ENCODE assay signal across 1 cellular context in genomic region chr5:61966558-61966957, GRCh38.
TF ChIP-seq lines count a peak whose summit lies in the region.

No MANE protein-coding gene starts in this region.

TF ChIP-seq in WTC11, 78 proteins besides CTCF, POLR2A, EP300 and RAD21 (continued from another document):
- TF ChIP-seq, protein P1, sequence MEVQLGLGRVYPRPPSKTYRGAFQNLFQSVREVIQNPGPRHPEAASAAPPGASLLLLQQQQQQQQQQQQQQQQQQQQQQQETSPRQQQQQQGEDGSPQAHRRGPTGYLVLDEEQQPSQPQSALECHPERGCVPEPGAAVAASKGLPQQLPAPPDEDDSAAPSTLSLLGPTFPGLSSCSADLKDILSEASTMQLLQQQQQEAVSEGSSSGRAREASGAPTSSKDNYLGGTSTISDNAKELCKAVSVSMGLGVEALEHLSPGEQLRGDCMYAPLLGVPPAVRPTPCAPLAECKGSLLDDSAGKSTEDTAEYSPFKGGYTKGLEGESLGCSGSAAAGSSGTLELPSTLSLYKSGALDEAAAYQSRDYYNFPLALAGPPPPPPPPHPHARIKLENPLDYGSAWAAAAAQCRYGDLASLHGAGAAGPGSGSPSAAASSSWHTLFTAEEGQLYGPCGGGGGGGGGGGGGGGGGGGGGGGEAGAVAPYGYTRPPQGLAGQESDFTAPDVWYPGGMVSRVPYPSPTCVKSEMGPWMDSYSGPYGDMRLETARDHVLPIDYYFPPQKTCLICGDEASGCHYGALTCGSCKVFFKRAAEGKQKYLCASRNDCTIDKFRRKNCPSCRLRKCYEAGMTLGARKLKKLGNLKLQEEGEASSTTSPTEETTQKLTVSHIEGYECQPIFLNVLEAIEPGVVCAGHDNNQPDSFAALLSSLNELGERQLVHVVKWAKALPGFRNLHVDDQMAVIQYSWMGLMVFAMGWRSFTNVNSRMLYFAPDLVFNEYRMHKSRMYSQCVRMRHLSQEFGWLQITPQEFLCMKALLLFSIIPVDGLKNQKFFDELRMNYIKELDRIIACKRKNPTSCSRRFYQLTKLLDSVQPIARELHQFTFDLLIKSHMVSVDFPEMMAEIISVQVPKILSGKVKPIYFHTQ (CRISPR knock-in tag; IDR thresholded peaks at IDR 0.05) = no peak
- no peak for TF ChIP-seq ZBTB21 (CRISPR knock-in tag; IDR thresholded peaks at IDR 0.05; ENCODE audit: borderline replicate concordance)
- TF ChIP-seq, protein P2, sequence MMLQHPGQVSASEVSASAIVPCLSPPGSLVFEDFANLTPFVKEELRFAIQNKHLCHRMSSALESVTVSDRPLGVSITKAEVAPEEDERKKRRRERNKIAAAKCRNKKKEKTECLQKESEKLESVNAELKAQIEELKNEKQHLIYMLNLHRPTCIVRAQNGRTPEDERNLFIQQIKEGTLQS (CRISPR knock-in tag; conservative IDR thresholded peaks at IDR 0.05) = no peak
- TF ChIP-seq ZNF532 (CRISPR knock-in tag; IDR thresholded peaks at IDR 0.05; ENCODE audit: borderline replicate concordance) = no peak
- TF ChIP-seq KAT7 (CRISPR knock-in tag; IDR thresholded peaks at IDR 0.05; ENCODE audit: borderline replicate concordance) = no peak
- TF ChIP-seq, protein P3, sequence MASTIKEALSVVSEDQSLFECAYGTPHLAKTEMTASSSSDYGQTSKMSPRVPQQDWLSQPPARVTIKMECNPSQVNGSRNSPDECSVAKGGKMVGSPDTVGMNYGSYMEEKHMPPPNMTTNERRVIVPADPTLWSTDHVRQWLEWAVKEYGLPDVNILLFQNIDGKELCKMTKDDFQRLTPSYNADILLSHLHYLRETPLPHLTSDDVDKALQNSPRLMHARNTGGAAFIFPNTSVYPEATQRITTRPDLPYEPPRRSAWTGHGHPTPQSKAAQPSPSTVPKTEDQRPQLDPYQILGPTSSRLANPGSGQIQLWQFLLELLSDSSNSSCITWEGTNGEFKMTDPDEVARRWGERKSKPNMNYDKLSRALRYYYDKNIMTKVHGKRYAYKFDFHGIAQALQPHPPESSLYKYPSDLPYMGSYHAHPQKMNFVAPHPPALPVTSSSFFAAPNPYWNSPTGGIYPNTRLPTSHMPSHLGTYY (CRISPR knock-in tag; IDR thresholded peaks at IDR 0.05) = no peak
- no peak for TF ChIP-seq ZNF219 (CRISPR knock-in tag; IDR thresholded peaks at IDR 0.05; ENCODE audit: borderline replicate concordance)
- TF ChIP-seq ELF4 (CRISPR knock-in tag; IDR thresholded peaks at IDR 0.05; ENCODE audit: low read depth) = no peak
- no peak for TF ChIP-seq ATF2 (CRISPR knock-in tag; IDR thresholded peaks at IDR 0.05; ENCODE audit: borderline replicate concordance, low read depth)
